ENCODE assay signal across 1 cellular context in genomic region chr17:17641621-17642409, GRCh38.
TF ChIP-seq lines count a peak whose summit lies in the region.

No MANE protein-coding gene starts in this region.

TF ChIP-seq in K562, 482 proteins besides CTCF, POLR2A, EP300 and RAD21 (continued from another document):
- TF ChIP-seq ZBTB11 (CRISPR knock-in tag; IDR thresholded peaks at IDR 0.05): 0 out of 6 replicates have a peak, but pooled peaks of 1 of the 3 experiments have one; percentile 39
- TF ChIP-seq ESRRA (IDR thresholded peaks at IDR 0.05; ENCODE audit: borderline replicate concordance, low read depth): peak; percentile 40; the same call in 1 of the 2 replicates
- 0 out of 2 replicates have a peak, but pooled peaks have one; percentile 24 for TF ChIP-seq HMBOX1 (IDR thresholded peaks at IDR 0.05)
- 0 out of 2 replicates have a peak, but pooled peaks have one; percentile 23 for TF ChIP-seq BHLHE40 (IDR thresholded peaks at IDR 0.05; ENCODE audit: low read length)
- TF ChIP-seq ZNF778 (CRISPR knock-in tag; IDR thresholded peaks at IDR 0.05): no peak
- TF ChIP-seq NFIX (CRISPR knock-in tag; IDR thresholded peaks at IDR 0.05; ENCODE audit: low read depth): no peak
- TF ChIP-seq MYC (IDR thresholded peaks at IDR 0.05; ENCODE audit: low read depth, low read length): peak; percentile 56; the same call in 1 of the 2 replicates
- no peak for TF ChIP-seq MYC (CRISPR knock-in tag; IDR thresholded peaks at IDR 0.05; ENCODE audit: borderline replicate concordance, low read depth)
- TF ChIP-seq JUND (IDR thresholded peaks at IDR 0.05; ENCODE audit: borderline replicate concordance, low read depth, low read length): 0 out of 2 replicates have a peak, but pooled peaks have one; percentile 19
- no peak for TF ChIP-seq JUND (tag; IDR thresholded peaks at IDR 0.05; ENCODE audit: borderline replicate concordance, low read depth, low read length)
- peak; percentile 62; the same call in 1 of the 2 replicates for TF ChIP-seq CC2D1A (IDR thresholded peaks at IDR 0.05)
- peak; percentile 78 for TF ChIP-seq DEAF1 (CRISPR knock-in tag; IDR thresholded peaks at IDR 0.05)
- TF ChIP-seq ATF4 (CRISPR knock-in tag; IDR thresholded peaks at IDR 0.05): no peak
- TF ChIP-seq SMC3 (conservative IDR thresholded peaks at IDR 0.05; ENCODE audit: insufficient read depth, low read depth, low read length): peak; percentile 89
- no peak for TF ChIP-seq ZNF23 (CRISPR knock-in tag; IDR thresholded peaks at IDR 0.05)
- TF ChIP-seq ZNF384 (IDR thresholded peaks at IDR 0.05; ENCODE audit: low read depth, low read length): 0 out of 2 replicates have a peak, but pooled peaks have one; percentile 10
- TF ChIP-seq ZBTB2 (IDR thresholded peaks at IDR 0.05): no peak
- no peak for TF ChIP-seq DLX4 (CRISPR knock-in tag; IDR thresholded peaks at IDR 0.05)
